In genomic region chr22:19892925-19893324, GRCh38 we compare ENCODE assay signal across 10 cellular contexts. TPM values are rescaled to one million over a fixed set of nuclear protein-coding genes. Genes with fewer than 3 reads are reported as not detected.
DNase-seq lines count a peak whose midpoint lies in the region; ATAC-seq and TF ChIP-seq lines count a peak whose summit lies in the region.
"Had no signal": no experiment of that assay in that cellular context is flagged by ENCODE, and none has a peak within 500 bp of the region (broad histone marks: within the 10 kb centered on the region; RNA-seq: fewer than 3 reads in every experiment).

No MANE protein-coding gene starts in this region.

- H3K4me3 ChIP-seq in RWPE2 (ENCODE audit: severe bottlenecking) = no peak overlapping the region
- no peak overlapping the region for H3K4me3 ChIP-seq in brain microvascular endothelial cell (ENCODE audit: low read depth, low read length)
- no peak overlapping the region for H3K4me3 ChIP-seq in HAP-1
- H3K4me3 ChIP-seq: hepatocyte had no signal

- no peaks in the 10 kb centered on the region for H3K9me3 ChIP-seq in RWPE2 (ENCODE audit: severe bottlenecking)
- H3K9me3 ChIP-seq in HAP-1 = no peaks in the 10 kb centered on the region

- peak overlapping the region; percentile 6 for H3K27ac Mint-ChIP-seq in endothelial cell (ENCODE audit: unreplicated experiment)

- H3K27ac ChIP-seq in RWPE2 (ENCODE audit: poor library complexity, severe bottlenecking) (peak overlapping the region; percentile 96), brain microvascular endothelial cell (no peak overlapping the region)
- H3K27ac ChIP-seq: hepatocyte had no signal

- peaks cover 11% of the 10 kb centered on the region for H3K27me3 Mint-ChIP-seq in endothelial cell (ENCODE audit: unreplicated experiment)

- no peaks in the 10 kb centered on the region for H3K9me3 Mint-ChIP-seq in endothelial cell (ENCODE audit: unreplicated experiment)

- no peak for ATAC-seq in RWPE2 (ENCODE audit: low read depth)

- H3K36me3 ChIP-seq in RWPE2 (ENCODE audit: low read depth) (peaks cover 10% of the 10 kb centered on the region), brain microvascular endothelial cell (replicated peaks) (peaks cover 3% of the 10 kb centered on the region), HAP-1 (replicated peaks) (no peaks in the 10 kb centered on the region; the same call in 1 of the 2 replicates)

- in situ Hi-C loops in brain microvascular endothelial cell (cut with HindIII; ENCODE audit: low pct_ligation_motif_present, low sequenced_read_pairs) (no loop called here), HAP-1 (cut with MboI; ENCODE audit: low sequenced_read_pairs) (no loop called here)

- H3K36me3 Mint-ChIP-seq in endothelial cell (ENCODE audit: low read depth, unreplicated experiment) = peaks cover 4% of the 10 kb centered on the region

- DNase-seq in ELR (ENCODE audit: low read depth) = peak; percentile 45
- no peak for DNase-seq in RWPE2 (ENCODE audit: low spot score)
- DNase-seq in endothelial cell (ENCODE audit: low spot score) = no peak
- peak; percentile 9 for DNase-seq in renal cortical epithelial cell (ENCODE audit: low read depth)
- DNase-seq in NCI-H1417 treated with DMSO at 0.1 percent for 48 hours (lab: John Stamatoyannopoulos, UW) = no peak
- no peak for DNase-seq in brain microvascular endothelial cell
- no peak for DNase-seq in HAP-1 (ENCODE audit: low spot score in 2 of 2)
- DNase-seq: RPMI8226, substantia nigra had no signal

- no peak overlapping the region for H3K4me3 Mint-ChIP-seq in endothelial cell (ENCODE audit: unreplicated experiment)

- H3K4me1 ChIP-seq in RWPE2 (ENCODE audit: insufficient read depth, poor library complexity, severe bottlenecking) (peaks cover 20% of the 10 kb centered on the region), HAP-1 (peaks cover 7% of the 10 kb centered on the region)

- H3K4me1 Mint-ChIP-seq in endothelial cell (ENCODE audit: unreplicated experiment) = peaks cover 33% of the 10 kb centered on the region

- no peaks in the 10 kb centered on the region for H3K27me3 ChIP-seq in RWPE2 (ENCODE audit: insufficient read depth, poor library complexity, severe bottlenecking)
- H3K27me3 ChIP-seq in brain microvascular endothelial cell (replicated peaks) = no peaks in the 10 kb centered on the region
- no peaks in the 10 kb centered on the region for H3K27me3 ChIP-seq in HAP-1 (ENCODE audit: low read depth)
- H3K27me3 ChIP-seq: hepatocyte had no signal

- TF ChIP-seq CTCF in RWPE2 (IDR thresholded peaks at IDR 0.05; ENCODE audit: poor library complexity, severe bottlenecking) = no peak
- no peak for TF ChIP-seq CTCF in endothelial cell (IDR thresholded peaks at IDR 0.05; ENCODE audit: unreplicated experiment)
- TF ChIP-seq CTCF in brain microvascular endothelial cell (IDR thresholded peaks at IDR 0.05; ENCODE audit: low read depth, low read length, missing control alignments) = no peak

RNA-seq across cellular contexts. Expression of gene GNB1L, which starts 38.3 kb away (rescaled TPM):
- total RNA-seq in endothelial cell (ENCODE audit: unreplicated experiment) (3.7 TPM), renal cortical epithelial cell (4.9 and 7.3 TPM in 2 replicates)

RNA-seq across cellular contexts. Expression of gene RTL10, which starts 38.3 kb away (rescaled TPM):
- total RNA-seq in endothelial cell (ENCODE audit: unreplicated experiment) (20.3 TPM), renal cortical epithelial cell (6.3 and 16.9 TPM in 2 replicates)

RNA-seq across cellular contexts. Expression of gene COMT, which starts 48.6 kb away (rescaled TPM):
- total RNA-seq in endothelial cell (ENCODE audit: unreplicated experiment) (49.0 TPM), renal cortical epithelial cell (246 and 480 TPM in 2 replicates)

RNA-seq across cellular contexts. Expression of gene TXNRD2, which starts 48.7 kb away (rescaled TPM):
- total RNA-seq in endothelial cell (ENCODE audit: unreplicated experiment) (23.0 TPM), renal cortical epithelial cell (15.0 and 22.6 TPM in 2 replicates)

Comparison
In these comparisons a context has a peak if more than half of its experiments do, and no peak if none do; other contexts are left out.
1. DNase-seq: peak in ELR (single experiment) and renal cortical epithelial cell (single experiment); none in RWPE2 (single experiment), endothelial cell (single experiment), NCI-H1417 treated with DMSO at 0.1 percent for 48 hours (single experiment), brain microvascular endothelial cell (single experiment) and HAP-1 (0 of 2).